ENCODE assay signal across 2 cellular contexts in the genomic region with DNA sequence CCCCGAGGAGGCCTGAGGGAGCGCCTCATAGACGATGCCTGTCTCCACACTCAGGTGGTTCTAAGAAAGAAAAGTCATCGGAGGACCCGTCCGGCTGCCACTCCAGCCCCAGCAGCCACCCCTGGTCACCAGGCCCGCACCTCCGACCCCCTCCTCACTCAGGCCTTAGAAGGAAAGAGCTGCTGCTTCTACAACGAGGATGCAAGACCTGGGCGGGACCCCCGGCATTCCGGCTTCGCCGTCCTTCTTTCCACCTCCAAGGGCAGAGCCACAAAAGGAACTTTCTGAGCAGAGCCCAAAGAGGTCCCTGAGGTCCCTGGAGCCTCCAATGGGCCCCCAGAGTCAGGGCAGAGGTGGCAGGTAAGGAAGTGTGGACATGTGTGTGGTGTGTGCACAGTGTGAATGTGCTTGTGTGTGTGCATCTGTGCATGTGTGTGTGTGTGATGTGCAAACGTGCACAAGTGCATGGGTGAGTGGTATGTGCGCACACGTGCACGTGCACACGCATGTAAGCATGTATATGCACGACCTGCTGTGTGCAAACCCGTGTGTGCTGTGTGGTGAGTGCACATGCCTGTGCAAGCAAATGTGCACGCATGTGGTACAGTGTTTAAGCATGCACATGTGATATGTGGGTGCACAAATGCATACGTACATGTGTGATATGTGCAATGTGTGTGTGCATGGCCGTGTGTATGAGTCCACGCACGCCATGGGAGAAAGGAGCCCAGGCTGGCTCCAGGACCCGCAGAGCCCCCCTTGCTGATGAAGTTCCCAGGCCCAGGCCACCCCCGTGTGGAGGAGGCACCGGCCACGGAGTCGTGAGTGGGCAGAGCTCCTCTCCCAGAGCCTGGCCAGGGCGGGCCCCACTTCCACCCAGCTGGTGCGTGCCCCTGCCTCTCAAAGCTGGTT.
TF ChIP-seq lines count a peak whose summit lies in the region.

No MANE protein-coding gene starts in this region.

TF ChIP-seq in H1, 55 proteins besides CTCF, POLR2A, EP300 and RAD21:
- TF ChIP-seq JUND (IDR thresholded peaks at IDR 0.05; ENCODE audit: low read length) (no peak), SP2 (IDR thresholded peaks at IDR 0.05; ENCODE audit: low read length) (no peak), TCF12 (IDR thresholded peaks at IDR 0.05; ENCODE audit: low read depth, low read length) (no peak), TAF7 (optimal IDR thresholded peaks at IDR 0.05; ENCODE audit: borderline replicate concordance, low read depth, low read length) (no peak), RFX5 (IDR thresholded peaks at IDR 0.05; ENCODE audit: borderline replicate concordance, low read depth, low read length) (no peak), USF2 (IDR thresholded peaks at IDR 0.05; ENCODE audit: low read length) (no peak), SIRT6 (IDR thresholded peaks at IDR 0.05; ENCODE audit: low read length) (no peak)
- TF ChIP-seq, protein P1, sequence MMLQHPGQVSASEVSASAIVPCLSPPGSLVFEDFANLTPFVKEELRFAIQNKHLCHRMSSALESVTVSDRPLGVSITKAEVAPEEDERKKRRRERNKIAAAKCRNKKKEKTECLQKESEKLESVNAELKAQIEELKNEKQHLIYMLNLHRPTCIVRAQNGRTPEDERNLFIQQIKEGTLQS (IDR thresholded peaks at IDR 0.05; ENCODE audit: insufficient read depth, low read depth, low read length): no peak
- TF ChIP-seq, protein P2, sequence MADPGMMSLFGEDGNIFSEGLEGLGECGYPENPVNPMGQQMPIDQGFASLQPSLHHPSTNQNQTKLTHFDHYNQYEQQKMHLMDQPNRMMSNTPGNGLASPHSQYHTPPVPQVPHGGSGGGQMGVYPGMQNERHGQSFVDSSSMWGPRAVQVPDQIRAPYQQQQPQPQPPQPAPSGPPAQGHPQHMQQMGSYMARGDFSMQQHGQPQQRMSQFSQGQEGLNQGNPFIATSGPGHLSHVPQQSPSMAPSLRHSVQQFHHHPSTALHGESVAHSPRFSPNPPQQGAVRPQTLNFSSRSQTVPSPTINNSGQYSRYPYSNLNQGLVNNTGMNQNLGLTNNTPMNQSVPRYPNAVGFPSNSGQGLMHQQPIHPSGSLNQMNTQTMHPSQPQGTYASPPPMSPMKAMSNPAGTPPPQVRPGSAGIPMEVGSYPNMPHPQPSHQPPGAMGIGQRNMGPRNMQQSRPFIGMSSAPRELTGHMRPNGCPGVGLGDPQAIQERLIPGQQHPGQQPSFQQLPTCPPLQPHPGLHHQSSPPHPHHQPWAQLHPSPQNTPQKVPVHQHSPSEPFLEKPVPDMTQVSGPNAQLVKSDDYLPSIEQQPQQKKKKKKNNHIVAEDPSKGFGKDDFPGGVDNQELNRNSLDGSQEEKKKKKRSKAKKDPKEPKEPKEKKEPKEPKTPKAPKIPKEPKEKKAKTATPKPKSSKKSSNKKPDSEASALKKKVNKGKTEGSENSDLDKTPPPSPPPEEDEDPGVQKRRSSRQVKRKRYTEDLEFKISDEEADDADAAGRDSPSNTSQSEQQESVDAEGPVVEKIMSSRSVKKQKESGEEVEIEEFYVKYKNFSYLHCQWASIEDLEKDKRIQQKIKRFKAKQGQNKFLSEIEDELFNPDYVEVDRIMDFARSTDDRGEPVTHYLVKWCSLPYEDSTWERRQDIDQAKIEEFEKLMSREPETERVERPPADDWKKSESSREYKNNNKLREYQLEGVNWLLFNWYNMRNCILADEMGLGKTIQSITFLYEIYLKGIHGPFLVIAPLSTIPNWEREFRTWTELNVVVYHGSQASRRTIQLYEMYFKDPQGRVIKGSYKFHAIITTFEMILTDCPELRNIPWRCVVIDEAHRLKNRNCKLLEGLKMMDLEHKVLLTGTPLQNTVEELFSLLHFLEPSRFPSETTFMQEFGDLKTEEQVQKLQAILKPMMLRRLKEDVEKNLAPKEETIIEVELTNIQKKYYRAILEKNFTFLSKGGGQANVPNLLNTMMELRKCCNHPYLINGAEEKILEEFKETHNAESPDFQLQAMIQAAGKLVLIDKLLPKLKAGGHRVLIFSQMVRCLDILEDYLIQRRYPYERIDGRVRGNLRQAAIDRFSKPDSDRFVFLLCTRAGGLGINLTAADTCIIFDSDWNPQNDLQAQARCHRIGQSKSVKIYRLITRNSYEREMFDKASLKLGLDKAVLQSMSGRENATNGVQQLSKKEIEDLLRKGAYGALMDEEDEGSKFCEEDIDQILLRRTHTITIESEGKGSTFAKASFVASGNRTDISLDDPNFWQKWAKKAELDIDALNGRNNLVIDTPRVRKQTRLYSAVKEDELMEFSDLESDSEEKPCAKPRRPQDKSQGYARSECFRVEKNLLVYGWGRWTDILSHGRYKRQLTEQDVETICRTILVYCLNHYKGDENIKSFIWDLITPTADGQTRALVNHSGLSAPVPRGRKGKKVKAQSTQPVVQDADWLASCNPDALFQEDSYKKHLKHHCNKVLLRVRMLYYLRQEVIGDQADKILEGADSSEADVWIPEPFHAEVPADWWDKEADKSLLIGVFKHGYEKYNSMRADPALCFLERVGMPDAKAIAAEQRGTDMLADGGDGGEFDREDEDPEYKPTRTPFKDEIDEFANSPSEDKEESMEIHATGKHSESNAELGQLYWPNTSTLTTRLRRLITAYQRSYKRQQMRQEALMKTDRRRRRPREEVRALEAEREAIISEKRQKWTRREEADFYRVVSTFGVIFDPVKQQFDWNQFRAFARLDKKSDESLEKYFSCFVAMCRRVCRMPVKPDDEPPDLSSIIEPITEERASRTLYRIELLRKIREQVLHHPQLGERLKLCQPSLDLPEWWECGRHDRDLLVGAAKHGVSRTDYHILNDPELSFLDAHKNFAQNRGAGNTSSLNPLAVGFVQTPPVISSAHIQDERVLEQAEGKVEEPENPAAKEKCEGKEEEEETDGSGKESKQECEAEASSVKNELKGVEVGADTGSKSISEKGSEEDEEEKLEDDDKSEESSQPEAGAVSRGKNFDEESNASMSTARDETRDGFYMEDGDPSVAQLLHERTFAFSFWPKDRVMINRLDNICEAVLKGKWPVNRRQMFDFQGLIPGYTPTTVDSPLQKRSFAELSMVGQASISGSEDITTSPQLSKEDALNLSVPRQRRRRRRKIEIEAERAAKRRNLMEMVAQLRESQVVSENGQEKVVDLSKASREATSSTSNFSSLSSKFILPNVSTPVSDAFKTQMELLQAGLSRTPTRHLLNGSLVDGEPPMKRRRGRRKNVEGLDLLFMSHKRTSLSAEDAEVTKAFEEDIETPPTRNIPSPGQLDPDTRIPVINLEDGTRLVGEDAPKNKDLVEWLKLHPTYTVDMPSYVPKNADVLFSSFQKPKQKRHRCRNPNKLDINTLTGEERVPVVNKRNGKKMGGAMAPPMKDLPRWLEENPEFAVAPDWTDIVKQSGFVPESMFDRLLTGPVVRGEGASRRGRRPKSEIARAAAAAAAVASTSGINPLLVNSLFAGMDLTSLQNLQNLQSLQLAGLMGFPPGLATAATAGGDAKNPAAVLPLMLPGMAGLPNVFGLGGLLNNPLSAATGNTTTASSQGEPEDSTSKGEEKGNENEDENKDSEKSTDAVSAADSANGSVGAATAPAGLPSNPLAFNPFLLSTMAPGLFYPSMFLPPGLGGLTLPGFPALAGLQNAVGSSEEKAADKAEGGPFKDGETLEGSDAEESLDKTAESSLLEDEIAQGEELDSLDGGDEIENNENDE (IDR thresholded peaks at IDR 0.05; ENCODE audit: insufficient replicate concordance, low read length): no peak

TF ChIP-seq in SK-N-SH, 30 proteins besides CTCF, POLR2A, EP300 and RAD21:
- TF ChIP-seq, protein P3, sequence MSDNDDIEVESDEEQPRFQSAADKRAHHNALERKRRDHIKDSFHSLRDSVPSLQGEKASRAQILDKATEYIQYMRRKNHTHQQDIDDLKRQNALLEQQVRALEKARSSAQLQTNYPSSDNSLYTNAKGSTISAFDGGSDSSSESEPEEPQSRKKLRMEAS (IDR thresholded peaks at IDR 0.05; ENCODE audit: low read depth): no peak
- no peak for TF ChIP-seq RCOR1 (IDR thresholded peaks at IDR 0.05; ENCODE audit: low read length)
- no peak for TF ChIP-seq YY1 (IDR thresholded peaks at IDR 0.05; ENCODE audit: low read depth)
- no peak for TF ChIP-seq TEAD4 (IDR thresholded peaks at IDR 0.05; ENCODE audit: borderline replicate concordance, insufficient read depth)
- no peak for TF ChIP-seq USF2 (IDR thresholded peaks at IDR 0.05; ENCODE audit: borderline replicate concordance, low read depth, low read length)
